27 cellular contexts compared by ENCODE assay signal in genomic region chrX:123169247-123169901, GRCh38. TPM values are rescaled to one million over a fixed set of nuclear protein-coding genes. Genes with fewer than 3 reads are reported as not detected.
DNase-seq lines count a peak whose midpoint lies in the region; ATAC-seq and TF ChIP-seq lines count a peak whose summit lies in the region.
"Had no signal": no experiment of that assay in that cellular context is flagged by ENCODE, and none has a peak within 500 bp of the region (broad histone marks: within the 10 kb centered on the region; RNA-seq: fewer than 3 reads in every experiment).

No MANE protein-coding gene starts in this region.

- H3K4me3 ChIP-seq in mammary epithelial cell (replicated peaks in 1 of 3; ENCODE audit: insufficient read depth in 1 of 3, low read depth in 2 of 3, low read length in 3 of 3): no peak overlapping the region
- H3K4me3 ChIP-seq in PC-3 (ENCODE audit: low read length): no peak overlapping the region
- H3K4me3 ChIP-seq in stomach: no peak overlapping the region
- H3K4me3 ChIP-seq in H7 (ENCODE audit: insufficient read depth, low read depth, low read length): no peak overlapping the region
- H3K4me3 ChIP-seq: BLaER1 treated with 17β-estradiol and CSF1 and Interleukin-3, amounts not matched to agents 10 nM and 100 nM; skin epidermis had no signal

- H4K20me1 ChIP-seq in mammary epithelial cell (ENCODE audit: insufficient read depth, low read length) (no peaks in the 10 kb centered on the region), PC-3 (ENCODE audit: low read length) (no peaks in the 10 kb centered on the region)
- H4K20me1 ChIP-seq: BLaER1 treated with 17β-estradiol and CSF1 and Interleukin-3, amounts not matched to agents 10 nM and 100 nM had no signal

- H3K4me3 Mint-ChIP-seq in MCF 10A (ENCODE audit: unreplicated experiment): no peak overlapping the region
- H3K4me3 Mint-ChIP-seq: activated CD8-positive, alpha-beta T cell treated with anti-CD3 and anti-CD28 coated beads, Interleukin-2, amount 10 ng/mL, durations not matched to agents 7 days and 5 days; activated naive CD8-positive, alpha-beta T cell treated with anti-CD3 and anti-CD28 coated beads, Interleukin-2, amount 10 ng/mL, durations not matched to agents 7 days and 5 days; brain; dendritic cell treated with granulocyte-macrophage colony-stimulating factor and Interleukin-4, amounts not matched to agents 40 ng/mL and 50 ng/mL, for 4 days; immature natural killer cell; naive thymus-derived CD8-positive, alpha-beta T cell; T-helper 17 cell; WTC11 had no signal

- TF ChIP-seq POLR2A in stomach (IDR thresholded peaks at IDR 0.05): no peak

- TF ChIP-seq EP300 in stomach (IDR thresholded peaks at IDR 0.05): no peak

- H3K9me3 ChIP-seq in mammary epithelial cell (replicated peaks; ENCODE audit: insufficient read depth, low read length) (no peaks in the 10 kb centered on the region), PC-3 (ENCODE audit: low read length) (no peaks in the 10 kb centered on the region), stomach (no peaks in the 10 kb centered on the region)

- CTCF ChIA-PET in mammary epithelial cell (lab: Charles Lee; ENCODE audit: low non-redundant PET) (no interaction called here), MCF 10A (lab: Yijun Ruan, JAX) (no interaction called here), PC-3 (lab: Charles Lee) (no interaction called here)

- H3K36me3 ChIP-seq in mammary epithelial cell (ENCODE audit: insufficient read depth, low read length) (no peaks in the 10 kb centered on the region), PC-3 (ENCODE audit: low read depth, low read length) (no peaks in the 10 kb centered on the region), stomach (no peaks in the 10 kb centered on the region), H7 (replicated peaks; ENCODE audit: control insufficient read depth, insufficient read depth, low read length) (no peaks in the 10 kb centered on the region)
- H3K36me3 ChIP-seq: BLaER1 treated with 17β-estradiol and CSF1 and Interleukin-3, amounts not matched to agents 10 nM and 100 nM had no signal

- no peaks in the 10 kb centered on the region for H3K27me3 Mint-ChIP-seq in MCF 10A (ENCODE audit: insufficient read depth, unreplicated experiment)
- H3K27me3 Mint-ChIP-seq: activated naive CD8-positive, alpha-beta T cell treated with anti-CD3 and anti-CD28 coated beads, Interleukin-2, amount 10 ng/mL, durations not matched to agents 7 days and 5 days; dendritic cell treated with granulocyte-macrophage colony-stimulating factor and Interleukin-4, amounts not matched to agents 40 ng/mL and 50 ng/mL, for 4 days; T-helper 17 cell had no signal

- 32% methylated on average over 2 of the region's 2 CpGs for WGBS in mammary epithelial cell (ENCODE audit: low coverage, missing lambda C conversion rate)
- 8 to 50% (median 17%) methylated on average over 2 of the region's 2 CpGs for WGBS in stomach, 5 donors

- no peaks in the 10 kb centered on the region for H3K4me1 Mint-ChIP-seq in MCF 10A (ENCODE audit: insufficient read depth, unreplicated experiment)
- H3K4me1 Mint-ChIP-seq: activated naive CD8-positive, alpha-beta T cell treated with anti-CD3 and anti-CD28 coated beads, Interleukin-2, amount 10 ng/mL, durations not matched to agents 7 days and 5 days; brain; immature natural killer cell; naive thymus-derived CD8-positive, alpha-beta T cell; T-helper 17 cell had no signal

- H3K27ac ChIP-seq in mammary epithelial cell (ENCODE audit: insufficient read depth, low read depth, low read length) (no peak overlapping the region), PC-3 (ENCODE audit: low read length) (peak overlapping the region; percentile 72), stomach (no peak overlapping the region)
- H3K27ac ChIP-seq: 22Rv1; BLaER1 treated with 17β-estradiol and CSF1 and Interleukin-3, amounts not matched to agents 10 nM and 100 nM; parathyroid adenoma; skin epidermis had no signal

- POLR2A ChIA-PET in MCF 10A (lab: Yijun Ruan, JAX): no interaction called here
- POLR2A ChIA-PET in PC-3 (lab: Charles Lee; ENCODE audit: unreplicated experiment): no interaction called here

- H3K79me2 ChIP-seq in mammary epithelial cell (ENCODE audit: insufficient read depth, low read length) (no peaks in the 10 kb centered on the region), PC-3 (ENCODE audit: low read length) (no peaks in the 10 kb centered on the region)
- H3K79me2 ChIP-seq: parathyroid adenoma had no signal

- dilution Hi-C loops in mammary epithelial cell (cut with HindIII; ENCODE audit: low sequenced_read_pairs): no loop called here

- H3K27me3 ChIP-seq in mammary epithelial cell (ENCODE audit: insufficient read depth, low read length): no peaks in the 10 kb centered on the region
- H3K27me3 ChIP-seq in PC-3 (ENCODE audit: low read length): no peaks in the 10 kb centered on the region
- H3K27me3 ChIP-seq in stomach: no peaks in the 10 kb centered on the region
- no peaks in the 10 kb centered on the region; the same call in 1 of the 2 replicates for H3K27me3 ChIP-seq in H7 (ENCODE audit: control insufficient read depth, insufficient read depth, low read length)

- no peaks in the 10 kb centered on the region for H3K9me2 ChIP-seq in PC-3 (replicated peaks; ENCODE audit: low read length)

- BruUV-seq in mammary epithelial cell (replicated peaks; lab: Mats Ljungman, UMichigan) (no TSS peak), MCF 10A (replicated peaks; lab: Mats Ljungman, UMichigan) (no TSS peak), PC-3 (replicated peaks; lab: Mats Ljungman, UMichigan) (no TSS peak)

- no peak overlapping the region for H2AFZ ChIP-seq in mammary epithelial cell (ENCODE audit: low read depth, low read length)
- H2AFZ ChIP-seq in PC-3 (ENCODE audit: low read length): no peak overlapping the region
- H2AFZ ChIP-seq: parathyroid adenoma had no signal

- H3K9me3 Mint-ChIP-seq in MCF 10A (ENCODE audit: unreplicated experiment): peaks cover 25% of the 10 kb centered on the region
- H3K9me3 Mint-ChIP-seq: activated naive CD8-positive, alpha-beta T cell treated with anti-CD3 and anti-CD28 coated beads, Interleukin-2, amount 10 ng/mL, durations not matched to agents 7 days and 5 days had no signal

- H3K4me1 ChIP-seq in mammary epithelial cell (ENCODE audit: insufficient read depth, low read length) (no peaks in the 10 kb centered on the region), PC-3 (ENCODE audit: insufficient read depth, low read length) (peaks cover 20% of the 10 kb centered on the region), stomach (no peaks in the 10 kb centered on the region)
- H3K4me1 ChIP-seq: parathyroid adenoma had no signal

- H3K9ac ChIP-seq in mammary epithelial cell (ENCODE audit: insufficient read depth, low read length) (no peak overlapping the region), PC-3 (ENCODE audit: low read length) (no peak overlapping the region)
- H3K9ac ChIP-seq: BLaER1 treated with 17β-estradiol and CSF1 and Interleukin-3, amounts not matched to agents 10 nM and 100 nM; parathyroid adenoma had no signal

- no peaks in the 10 kb centered on the region for H3K36me3 Mint-ChIP-seq in MCF 10A (ENCODE audit: insufficient read depth, unreplicated experiment)
- H3K36me3 Mint-ChIP-seq: activated naive CD8-positive, alpha-beta T cell treated with anti-CD3 and anti-CD28 coated beads, Interleukin-2, amount 10 ng/mL, durations not matched to agents 7 days and 5 days; brain; naive thymus-derived CD8-positive, alpha-beta T cell had no signal

- H3K27ac Mint-ChIP-seq in MCF 10A (ENCODE audit: low read depth, unreplicated experiment): no peak overlapping the region
- H3K27ac Mint-ChIP-seq: activated CD8-positive, alpha-beta T cell treated with anti-CD3 and anti-CD28 coated beads, Interleukin-2, amount 10 ng/mL, durations not matched to agents 7 days and 5 days; activated naive CD8-positive, alpha-beta T cell treated with anti-CD3 and anti-CD28 coated beads, Interleukin-2, amount 10 ng/mL, durations not matched to agents 7 days and 5 days; brain; dendritic cell treated with granulocyte-macrophage colony-stimulating factor and Interleukin-4, amounts not matched to agents 40 ng/mL and 50 ng/mL, for 4 days; immature natural killer cell; naive thymus-derived CD8-positive, alpha-beta T cell; T-helper 17 cell; WTC11 had no signal

- intact Hi-C loops in mammary epithelial cell (cut with micrococcal nuclease): no loop called here
- intact Hi-C loops in MCF 10A (cut with micrococcal nuclease): no loop called here
- intact Hi-C loops in PC-3 (cut with micrococcal nuclease): no loop called here
- intact Hi-C loops in stomach (cut with DNase I; ENCODE audit: low total_unique reads): no loop called here

- TF ChIP-seq CTCF in mammary epithelial cell (conservative IDR thresholded peaks at IDR 0.05 in 1 of 2, IDR thresholded peaks at IDR 0.05 in 1 of 2; ENCODE audit: extremely low read depth in 1 of 2, insufficient read depth in 1 of 2, low read depth in 1 of 2, low read length in 2 of 2) (no peak), MCF 10A (IDR thresholded peaks at IDR 0.05; ENCODE audit: unreplicated experiment) (no peak), PC-3 (conservative IDR thresholded peaks at IDR 0.05; ENCODE audit: low read depth, low read length) (no peak), stomach (IDR thresholded peaks at IDR 0.05) (no peak)

- H3K4me2 ChIP-seq in mammary epithelial cell (ENCODE audit: insufficient read depth, low read depth, low read length) (no peak overlapping the region), PC-3 (ENCODE audit: low read length) (no peak overlapping the region)
- H3K4me2 ChIP-seq: BLaER1 treated with 17β-estradiol and CSF1 and Interleukin-3, amounts not matched to agents 10 nM and 100 nM had no signal

- in situ Hi-C loops in mammary epithelial cell (cut with MboI; ENCODE audit: low sequenced_read_pairs in 2 of 2): no loop called here

- H3F3A ChIP-seq in PC-3 (ENCODE audit: low read length, unreplicated experiment): no peaks in the 10 kb centered on the region

- DNase-seq in mammary epithelial cell (peak; percentile 42), MCF 10A (ENCODE audit: unreplicated experiment) (no peak), PC-3 (peak; percentile 69), glomerular visceral epithelial cell (ENCODE audit: extremely low spot score) (peak; percentile 55), stomach (no peak), HCEC 1CT (no peak), H7 (no peak)
- no peak for DNase-seq in stimulated activated CD4-positive, alpha-beta T cell treated with anti-CD3 and anti-CD28 coated beads, Interleukin-4, amount 100 ng/mL, for 4 hours
- DNase-seq: activated CD8-positive, alpha-beta T cell treated with anti-CD3 and anti-CD28 coated beads, Interleukin-2, amount 10 ng/mL, durations not matched to agents 7 days and 5 days; activated naive CD8-positive, alpha-beta T cell treated with anti-CD3 and anti-CD28 coated beads, Interleukin-2, amount 10 ng/mL, durations not matched to agents 7 days and 5 days; activated T-cell treated with anti-CD3 and anti-CD28 coated beads, Interleukin-2, amount 50 U/mL, for 48 hours; DMS 273 treated with DMSO at 0.1 percent for 48 hours; immature natural killer cell; naive thymus-derived CD8-positive, alpha-beta T cell; NCI-H1417 treated with DMSO at 0.1 percent for 48 hours; NCI-H69; SIG-M5; stimulated activated CD4-positive, alpha-beta T cell treated with anti-CD3 and anti-CD28 coated beads, Interleukin-4, amount 100 ng/mL, for 24 hours; T-helper 17 cell had no signal

- ATAC-seq in PC-3: peak; percentile 79
- ATAC-seq: activated CD8-positive, alpha-beta T cell treated with anti-CD3 and anti-CD28 coated beads, Interleukin-2, amount 10 ng/mL, durations not matched to agents 7 days and 5 days; esophagus mucosa; naive thymus-derived CD8-positive, alpha-beta T cell; T-helper 17 cell; WTC11 had no signal

RNA-seq across cellular contexts. Expression of gene GRIA3, which starts 14.7 kb away (rescaled TPM):
- under 1 TPM; 0.73 to 0.83 TPM for total RNA-seq in mammary epithelial cell
- 0.06 TPM for polyA plus RNA-seq in mammary epithelial cell
- polyA minus RNA-seq in mammary epithelial cell: not detected
- not detected in 2 replicates for total RNA-seq in MCF 10A (2022)
- not detected in 2 replicates for total RNA-seq in PC-3 (2014; rRNA removed)
- total RNA-seq in stomach: 1 to 10 TPM in 2 of 5 donors, not detected in 3; 3.3 to 4.7 TPM
- polyA plus RNA-seq in stomach: 1 to 10 TPM in 2 of 3 donors, under 1 TPM in 1; 0.87 to 2.1 (median 1.1) TPM
- total RNA-seq in H7 (2014; rRNA removed; shearing (Covaris generic)): 1.5 and 1.8 TPM in 2 replicates
- total RNA-seq: activated CD8-positive, alpha-beta T cell treated with anti-CD3 and anti-CD28 coated beads, Interleukin-2, amount 10 ng/mL, durations not matched to agents 7 days and 5 days; naive thymus-derived CD8-positive, alpha-beta T cell had no signal
- polyA plus RNA-seq: immature natural killer cell; naive thymus-derived CD8-positive, alpha-beta T cell had no signal

Comparison
In these comparisons a context has a peak if more than half of its experiments do, and no peak if none do; other contexts are left out.
1. DNase-seq: peak in mammary epithelial cell (single experiment), PC-3 (single experiment) and glomerular visceral epithelial cell (single experiment); none in MCF 10A (single experiment), stimulated activated CD4-positive, alpha-beta T cell treated with anti-CD3 and anti-CD28 coated beads, Interleukin-4, amount 100 ng/mL, for 4 hours (0 of 2), stomach (single experiment), HCEC 1CT (single experiment) and H7 (single experiment).